In the genomic region with DNA sequence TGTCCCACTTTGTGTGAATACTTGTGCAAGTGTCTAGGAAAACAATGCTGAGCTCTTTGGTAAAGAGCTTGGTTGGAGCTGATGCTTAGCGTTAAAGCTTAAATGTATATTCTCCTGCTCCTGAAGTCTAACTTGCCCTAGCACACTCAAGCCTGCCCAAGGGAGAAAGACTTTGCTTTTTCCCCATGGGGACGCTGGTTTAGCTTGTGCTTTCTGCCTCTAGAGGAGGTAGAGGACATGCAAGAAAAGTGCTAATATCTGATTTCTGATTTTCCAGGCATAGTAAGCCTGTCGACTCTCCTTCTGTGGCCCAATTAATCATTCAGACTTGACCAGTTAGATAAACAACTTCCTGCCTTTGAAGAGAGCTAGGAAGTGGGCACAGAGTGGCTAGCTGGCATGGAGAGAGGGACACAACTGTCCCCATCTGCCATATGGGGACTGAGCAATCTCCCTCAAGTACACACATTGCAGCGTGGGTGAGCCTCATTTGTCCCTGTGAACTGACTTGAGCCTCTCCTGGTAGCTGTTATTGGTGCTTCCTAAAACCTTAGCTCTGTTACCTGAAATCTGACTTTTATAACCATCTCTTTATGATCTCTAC, we compare ENCODE assay signal across 1 cellular context.
TF ChIP-seq lines count a peak whose summit lies in the region.

No MANE protein-coding gene starts in this region.

TF ChIP-seq in GM23338, 12 proteins besides CTCF, POLR2A, EP300 and RAD21 (continued from another document):
- TF ChIP-seq, protein P1, sequence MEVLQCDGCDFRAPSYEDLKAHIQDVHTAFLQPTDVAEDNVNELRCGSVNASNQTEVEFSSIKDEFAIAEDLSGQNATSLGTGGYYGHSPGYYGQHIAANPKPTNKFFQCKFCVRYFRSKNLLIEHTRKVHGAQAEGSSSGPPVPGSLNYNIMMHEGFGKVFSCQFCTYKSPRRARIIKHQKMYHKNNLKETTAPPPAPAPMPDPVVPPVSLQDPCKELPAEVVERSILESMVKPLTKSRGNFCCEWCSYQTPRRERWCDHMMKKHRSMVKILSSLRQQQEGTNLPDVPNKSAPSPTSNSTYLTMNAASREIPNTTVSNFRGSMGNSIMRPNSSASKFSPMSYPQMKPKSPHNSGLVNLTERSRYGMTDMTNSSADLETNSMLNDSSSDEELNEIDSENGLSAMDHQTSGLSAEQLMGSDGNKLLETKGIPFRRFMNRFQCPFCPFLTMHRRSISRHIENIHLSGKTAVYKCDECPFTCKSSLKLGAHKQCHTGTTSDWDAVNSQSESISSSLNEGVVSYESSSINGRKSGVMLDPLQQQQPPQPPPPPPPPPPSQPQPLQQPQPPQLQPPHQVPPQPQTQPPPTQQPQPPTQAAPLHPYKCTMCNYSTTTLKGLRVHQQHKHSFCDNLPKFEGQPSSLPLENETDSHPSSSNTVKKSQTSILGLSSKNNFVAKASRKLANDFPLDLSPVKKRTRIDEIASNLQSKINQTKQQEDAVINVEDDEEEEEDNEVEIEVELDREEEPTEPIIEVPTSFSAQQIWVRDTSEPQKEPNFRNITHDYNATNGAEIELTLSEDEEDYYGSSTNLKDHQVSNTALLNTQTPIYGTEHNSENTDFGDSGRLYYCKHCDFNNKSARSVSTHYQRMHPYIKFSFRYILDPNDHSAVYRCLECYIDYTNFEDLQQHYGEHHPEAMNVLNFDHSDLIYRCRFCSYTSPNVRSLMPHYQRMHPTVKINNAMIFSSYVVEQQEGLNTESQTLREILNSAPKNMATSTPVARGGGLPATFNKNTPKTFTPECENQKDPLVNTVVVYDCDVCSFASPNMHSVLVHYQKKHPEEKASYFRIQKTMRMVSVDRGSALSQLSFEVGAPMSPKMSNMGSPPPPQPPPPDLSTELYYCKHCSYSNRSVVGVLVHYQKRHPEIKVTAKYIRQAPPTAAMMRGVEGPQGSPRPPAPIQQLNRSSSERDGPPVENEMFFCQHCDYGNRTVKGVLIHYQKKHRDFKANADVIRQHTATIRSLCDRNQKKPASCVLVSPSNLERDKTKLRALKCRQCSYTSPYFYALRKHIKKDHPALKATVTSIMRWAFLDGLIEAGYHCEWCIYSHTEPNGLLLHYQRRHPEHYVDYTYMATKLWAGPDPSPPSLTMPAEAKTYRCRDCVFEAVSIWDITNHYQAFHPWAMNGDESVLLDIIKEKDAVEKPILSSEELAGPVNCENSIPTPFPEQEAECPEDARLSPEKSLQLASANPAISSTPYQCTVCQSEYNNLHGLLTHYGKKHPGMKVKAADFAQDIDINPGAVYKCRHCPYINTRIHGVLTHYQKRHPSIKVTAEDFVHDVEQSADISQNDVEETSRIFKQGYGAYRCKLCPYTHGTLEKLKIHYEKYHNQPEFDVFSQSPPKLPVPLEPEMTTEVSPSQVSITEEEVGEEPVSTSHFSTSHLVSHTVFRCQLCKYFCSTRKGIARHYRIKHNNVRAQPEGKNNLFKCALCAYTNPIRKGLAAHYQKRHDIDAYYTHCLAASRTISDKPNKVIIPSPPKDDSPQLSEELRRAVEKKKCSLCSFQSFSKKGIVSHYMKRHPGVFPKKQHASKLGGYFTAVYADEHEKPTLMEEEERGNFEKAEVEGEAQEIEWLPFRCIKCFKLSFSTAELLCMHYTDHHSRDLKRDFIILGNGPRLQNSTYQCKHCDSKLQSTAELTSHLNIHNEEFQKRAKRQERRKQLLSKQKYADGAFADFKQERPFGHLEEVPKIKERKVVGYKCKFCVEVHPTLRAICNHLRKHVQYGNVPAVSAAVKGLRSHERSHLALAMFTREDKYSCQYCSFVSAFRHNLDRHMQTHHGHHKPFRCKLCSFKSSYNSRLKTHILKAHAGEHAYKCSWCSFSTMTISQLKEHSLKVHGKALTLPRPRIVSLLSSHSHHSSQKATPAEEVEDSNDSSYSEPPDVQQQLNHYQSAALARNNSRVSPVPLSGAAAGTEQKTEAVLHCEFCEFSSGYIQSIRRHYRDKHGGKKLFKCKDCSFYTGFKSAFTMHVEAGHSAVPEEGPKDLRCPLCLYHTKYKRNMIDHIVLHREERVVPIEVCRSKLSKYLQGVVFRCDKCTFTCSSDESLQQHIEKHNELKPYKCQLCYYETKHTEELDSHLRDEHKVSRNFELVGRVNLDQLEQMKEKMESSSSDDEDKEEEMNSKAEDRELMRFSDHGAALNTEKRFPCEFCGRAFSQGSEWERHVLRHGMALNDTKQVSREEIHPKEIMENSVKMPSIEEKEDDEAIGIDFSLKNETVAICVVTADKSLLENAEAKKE (CRISPR knock-in tag; IDR thresholded peaks at IDR 0.05), result no peak
- TF ChIP-seq EZH2 (IDR thresholded peaks at IDR 0.05; ENCODE audit: low read depth, unreplicated experiment) (no peak), JUNB (IDR thresholded peaks at IDR 0.05; ENCODE audit: unreplicated experiment) (no peak), POLR2AphosphoS5 (IDR thresholded peaks at IDR 0.05; ENCODE audit: low read depth) (no peak), ZNF114 (CRISPR knock-in tag; IDR thresholded peaks at IDR 0.05) (no peak), EZH2phosphoT487 (IDR thresholded peaks at IDR 0.05; ENCODE audit: unreplicated experiment) (no peak)
